ENCODE assay signal across 9 cellular contexts in the genomic region with DNA sequence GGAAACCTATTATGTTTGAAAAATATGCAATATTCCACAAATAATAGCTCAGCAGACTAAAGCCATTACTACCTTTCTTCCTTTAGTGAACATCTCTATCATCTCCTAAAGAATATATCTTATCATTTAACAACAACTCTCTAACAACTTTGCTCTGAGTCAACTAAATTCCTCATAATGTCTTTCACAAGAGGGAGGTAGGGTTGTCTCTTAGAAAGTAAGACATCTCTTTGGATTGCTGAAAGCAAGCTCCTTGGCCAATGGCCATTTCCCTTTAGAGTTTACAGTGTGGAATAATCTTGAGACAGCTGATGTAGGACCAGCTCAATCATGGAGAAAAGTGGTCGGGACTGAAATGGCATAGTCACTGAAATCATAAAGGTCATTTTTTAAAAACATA.
"Had no signal": no experiment of that assay in that cellular context is flagged by ENCODE, and none has a peak within 500 bp of the region (broad histone marks: within the 10 kb centered on the region; RNA-seq: fewer than 3 reads in every experiment).

No MANE protein-coding gene starts in this region.

- DNase-seq: GM23248, GOT3, H7, HFFc6, IMR-90, KBM-7 had no signal

- H2AFZ ChIP-seq: GM23248 had no signal

- FAIRE-seq: HTR-8/SVneo had no signal

- H3K27ac Mint-ChIP-seq: HFFc6 had no signal

- H3K4me3 Mint-ChIP-seq: HFFc6 had no signal

- H3K36me3 ChIP-seq: HAP-1 had no signal

- H3K27ac ChIP-seq: GM23248, HL-60 had no signal

- H3K9me3 ChIP-seq: HAP-1 had no signal

- H3K4me3 ChIP-seq: GM23248, HAP-1 had no signal

- H3K9ac ChIP-seq: GM23248 had no signal
